In genomic region chr15:77696006-77696631, GRCh38 we compare ENCODE assay signal across 11 cellular contexts.
"Had no signal": no experiment of that assay in that cellular context is flagged by ENCODE, and none has a peak within 500 bp of the region (broad histone marks: within the 10 kb centered on the region; RNA-seq: fewer than 3 reads in every experiment).

No MANE protein-coding gene starts in this region.

- H3K27me3 ChIP-seq: cardiac muscle cell had no signal

- H3K4me1 ChIP-seq: colonic mucosa had no signal

- H3K4me3 ChIP-seq: cardiac muscle cell, colonic mucosa, heart left ventricle had no signal

- DNase-seq: activated CD4-positive, alpha-beta T cell treated with anti-CD3 and anti-CD28 coated beads for 48 hours; activated naive CD4-positive, alpha-beta T cell; colonic mucosa; effector CD8-positive, alpha-beta T cell; foreskin melanocyte; nephron progenitor cell; stimulated activated CD4-positive, alpha-beta T cell treated with anti-CD3 and anti-CD28 coated beads, Interleukin-12 subunit alpha, Interleukin-12 subunit beta, amount 100 ng/mL, for 4 hours; stimulated activated naive CD4-positive, alpha-beta T cell; T-helper 9 cell had no signal

- H3K27ac ChIP-seq: cardiac muscle cell, colonic mucosa, heart left ventricle had no signal

- H3K9me3 ChIP-seq: colonic mucosa, heart left ventricle had no signal
